Comparison of ENCODE assay signal across 10 cellular contexts in genomic region chr9:132973713-132974112, GRCh38. TPM values are rescaled to one million over a fixed set of nuclear protein-coding genes. Genes with fewer than 3 reads are reported as not detected.
DNase-seq lines count a peak whose midpoint lies in the region; ATAC-seq lines count a peak whose summit lies in the region.
"Had no signal": no experiment of that assay in that cellular context is flagged by ENCODE, and none has a peak within 500 bp of the region (broad histone marks: within the 10 kb centered on the region; RNA-seq: fewer than 3 reads in every experiment).

No MANE protein-coding gene starts in this region.

- no peaks in the 10 kb centered on the region for H3K9me3 ChIP-seq in MG63
- H3K9me3 ChIP-seq: left ventricle myocardium inferior, neutrophil had no signal

- no peak for ATAC-seq in GM21825 (IDR thresholded peaks at IDR 0.05; ENCODE audit: unreplicated experiment)

- peak; percentile 36 for DNase-seq in stimulated activated CD4-positive, alpha-beta T cell treated with anti-CD3 and anti-CD28 coated beads, Interleukin-15, amount 100 ng/mL, for 24 hours
- DNase-seq in stimulated activated CD4-positive, alpha-beta T cell treated with anti-CD3 and anti-CD28 coated beads, Interleukin-4, amount 100 ng/mL, for 24 hours: no peak
- DNase-seq in MG63: peak; percentile 34
- peak; percentile 25 for DNase-seq in amniotic epithelial cell (ENCODE audit: low read depth)
- no peak for DNase-seq in SW 1271 (lab: John Stamatoyannopoulos, UW)
- DNase-seq in activated gamma-delta T cell (lab: John Stamatoyannopoulos, UW): no peak
- no peak for DNase-seq in GOT3 (lab: John Stamatoyannopoulos, UW)
- DNase-seq: left ventricle myocardium inferior had no signal

- no peak overlapping the region for H3K4me3 ChIP-seq in MG63
- H3K4me3 ChIP-seq: left ventricle myocardium inferior had no signal

- peaks cover 2% of the 10 kb centered on the region for H3K27me3 ChIP-seq in MG63

- no peaks in the 10 kb centered on the region for H3K36me3 ChIP-seq in MG63
- H3K36me3 ChIP-seq: left ventricle myocardium inferior, neutrophil had no signal

RNA-seq across cellular contexts. Expression of gene GFI1B, which starts 4.8 kb away (rescaled TPM):
- total RNA-seq in MG63 (2014; rRNA removed; shearing (Covaris generic); ENCODE audit: low replicate concordance): not detected in 2 replicates

RNA-seq across cellular contexts. Expression of gene TSC1, which starts 29.3 kb away (rescaled TPM):
- total RNA-seq in MG63 (2014; rRNA removed; shearing (Covaris generic); ENCODE audit: low replicate concordance): 6.5 and 15.3 TPM in 2 replicates

RNA-seq across cellular contexts. Expression of gene GTF3C5, which starts 57.1 kb away (rescaled TPM):
- total RNA-seq in MG63 (2014; rRNA removed; shearing (Covaris generic); ENCODE audit: low replicate concordance): 40.1 and 58.0 TPM in 2 replicates

Comparison
In these comparisons a context has a peak if more than half of its experiments do, and no peak if none do; other contexts are left out.
1. DNase-seq: peak in stimulated activated CD4-positive, alpha-beta T cell treated with anti-CD3 and anti-CD28 coated beads, Interleukin-15, amount 100 ng/mL, for 24 hours (single experiment), MG63 (single experiment) and amniotic epithelial cell (single experiment); none in stimulated activated CD4-positive, alpha-beta T cell treated with anti-CD3 and anti-CD28 coated beads, Interleukin-4, amount 100 ng/mL, for 24 hours (single experiment), SW 1271 (0 of 2), activated gamma-delta T cell (single experiment) and GOT3 (single experiment).